Comparison of ENCODE assay signal across 27 cellular contexts in genomic region chr16:88064889-88065746, GRCh38.
DNase-seq lines count a peak whose midpoint lies in the region; ATAC-seq and TF ChIP-seq lines count a peak whose summit lies in the region.
"Had no signal": no experiment of that assay in that cellular context is flagged by ENCODE, and none has a peak within 500 bp of the region (broad histone marks: within the 10 kb centered on the region; RNA-seq: fewer than 3 reads in every experiment).

No MANE protein-coding gene starts in this region.

- H3K27ac ChIP-seq in layer of hippocampus (ENCODE audit: low read depth, low read length) (peak overlapping the region; percentile 58), brain microvascular endothelial cell (no peak overlapping the region)
- H3K27ac ChIP-seq: HL-60, SJCRH30, transverse colon had no signal

- peaks cover 0 to 5% of the 10 kb centered on the region in 2 donors for H3K36me3 Mint-ChIP-seq in activated naive CD4-positive, alpha-beta T cell treated with anti-CD3 and anti-CD28 coated beads, Interleukin-2, amount 50 U/mL, for 72 hours
- H3K36me3 Mint-ChIP-seq in brain, result peaks cover 20% of the 10 kb centered on the region
- H3K36me3 Mint-ChIP-seq in stimulated activated naive B cell treated with anti-CD40 and anti-IgM and Interleukin-4, amounts not matched to agents 10 μg/mL and 1 μg/mL and 100 μg/mL, for 72 hours, result peaks cover 42 to 52% of the 10 kb centered on the region in 2 donors

- no peak for TF ChIP-seq CTCF in brain (conservative IDR thresholded peaks at IDR 0.05)
- no peak for TF ChIP-seq CTCF in brain microvascular endothelial cell (IDR thresholded peaks at IDR 0.05; ENCODE audit: low read depth, low read length, missing control alignments)

- H3K27me3 ChIP-seq in layer of hippocampus (ENCODE audit: control insufficient read depth, insufficient read depth, low read length) (no peaks in the 10 kb centered on the region), brain microvascular endothelial cell (replicated peaks) (no peaks in the 10 kb centered on the region)
- H3K27me3 ChIP-seq: SJCRH30, transverse colon had no signal

- H3K36me3 ChIP-seq in brain microvascular endothelial cell (replicated peaks), result peaks cover 6% of the 10 kb centered on the region
- H3K36me3 ChIP-seq: SJCRH30, transverse colon had no signal

- H3K4me3 Mint-ChIP-seq in brain, result no peak overlapping the region
- no peak overlapping the region for H3K4me3 Mint-ChIP-seq in stimulated activated naive B cell treated with anti-CD40 and anti-IgM and Interleukin-4, amounts not matched to agents 10 μg/mL and 1 μg/mL and 100 μg/mL, for 72 hours
- H3K4me3 Mint-ChIP-seq: activated CD8-positive, alpha-beta T cell treated with anti-CD3 and anti-CD28 coated beads for 36 hours; activated naive CD4-positive, alpha-beta T cell treated with anti-CD3 and anti-CD28 coated beads for 36 hours; activated T-cell treated with anti-CD3 and anti-CD28 coated beads, Interleukin-2, amount 50 U/mL, for 4 hours; stimulated activated naive CD8-positive, alpha-beta T cell treated with anti-CD3 and anti-CD28 coated beads, Interleukin-15, amount 100 ng/mL, for 72 hours had no signal

- peak overlapping the region; percentile 50 to 70 for H3K27ac Mint-ChIP-seq in activated naive CD4-positive, alpha-beta T cell treated with anti-CD3 and anti-CD28 coated beads, Interleukin-2, amount 50 U/mL, for 72 hours
- H3K27ac Mint-ChIP-seq in brain, result peak overlapping the region in 4 of 5 experiments; percentile 31 to 67 (median 54)
- peak overlapping the region; percentile 88 for H3K27ac Mint-ChIP-seq in stimulated activated naive B cell treated with anti-CD40 and anti-IgM and Interleukin-4, amounts not matched to agents 10 μg/mL and 1 μg/mL and 100 μg/mL, for 72 hours
- H3K27ac Mint-ChIP-seq: activated CD8-positive, alpha-beta T cell treated with anti-CD3 and anti-CD28 coated beads for 36 hours; activated naive CD4-positive, alpha-beta T cell treated with anti-CD3 and anti-CD28 coated beads for 36 hours; stimulated activated naive CD8-positive, alpha-beta T cell treated with anti-CD3 and anti-CD28 coated beads, Interleukin-15, amount 100 ng/mL, for 72 hours had no signal

- in situ Hi-C loops in brain microvascular endothelial cell (cut with HindIII; ENCODE audit: low pct_ligation_motif_present, low sequenced_read_pairs), result no loop called here

- no peak overlapping the region for H3K4me3 ChIP-seq in brain microvascular endothelial cell (ENCODE audit: low read depth, low read length)
- H3K4me3 ChIP-seq: SJCRH30, smooth muscle cell, transverse colon had no signal

- no peak for ATAC-seq in activated naive CD4-positive, alpha-beta T cell treated with anti-CD3 and anti-CD28 coated beads, Interleukin-2, amount 50 U/mL, for 72 hours
- ATAC-seq in stimulated activated naive B cell treated with anti-CD40 and anti-IgM and Interleukin-4, amounts not matched to agents 10 μg/mL and 1 μg/mL and 100 μg/mL, for 72 hours (replicated peaks), result no peak
- ATAC-seq: activated CD8-positive, alpha-beta T cell treated with anti-CD3 and anti-CD28 coated beads for 36 hours; activated T-cell treated with anti-CD3 and anti-CD28 coated beads, Interleukin-2, amount 50 U/mL, for 4 hours; esophagus mucosa; stimulated activated naive CD8-positive, alpha-beta T cell treated with anti-CD3 and anti-CD28 coated beads, Interleukin-15, amount 100 ng/mL, for 72 hours had no signal

- H3K9me3 Mint-ChIP-seq in activated naive CD4-positive, alpha-beta T cell treated with anti-CD3 and anti-CD28 coated beads, Interleukin-2, amount 50 U/mL, for 72 hours, result no peaks in the 10 kb centered on the region
- H3K9me3 Mint-ChIP-seq in brain, result peaks cover 0 to 2% (median 0%) of the 10 kb centered on the region in 5 experiments
- peaks cover 0 to 3% of the 10 kb centered on the region in 2 donors for H3K9me3 Mint-ChIP-seq in stimulated activated naive B cell treated with anti-CD40 and anti-IgM and Interleukin-4, amounts not matched to agents 10 μg/mL and 1 μg/mL and 100 μg/mL, for 72 hours
- H3K9me3 Mint-ChIP-seq: activated CD8-positive, alpha-beta T cell treated with anti-CD3 and anti-CD28 coated beads for 36 hours; activated naive CD4-positive, alpha-beta T cell treated with anti-CD3 and anti-CD28 coated beads for 36 hours; activated T-cell treated with anti-CD3 and anti-CD28 coated beads, Interleukin-2, amount 50 U/mL, for 4 hours; stimulated activated naive CD8-positive, alpha-beta T cell treated with anti-CD3 and anti-CD28 coated beads, Interleukin-15, amount 100 ng/mL, for 72 hours had no signal

- peaks cover 34% of the 10 kb centered on the region for H3K4me1 Mint-ChIP-seq in brain
- peaks cover 34 to 37% of the 10 kb centered on the region in 2 donors for H3K4me1 Mint-ChIP-seq in stimulated activated naive B cell treated with anti-CD40 and anti-IgM and Interleukin-4, amounts not matched to agents 10 μg/mL and 1 μg/mL and 100 μg/mL, for 72 hours
- H3K4me1 Mint-ChIP-seq: stimulated activated naive CD8-positive, alpha-beta T cell treated with anti-CD3 and anti-CD28 coated beads, Interleukin-15, amount 100 ng/mL, for 72 hours had no signal

- H3K27me3 Mint-ChIP-seq in brain, result no peaks in the 10 kb centered on the region
- no peaks in the 10 kb centered on the region for H3K27me3 Mint-ChIP-seq in stimulated activated naive B cell treated with anti-CD40 and anti-IgM and Interleukin-4, amounts not matched to agents 10 μg/mL and 1 μg/mL and 100 μg/mL, for 72 hours
- H3K27me3 Mint-ChIP-seq: activated CD8-positive, alpha-beta T cell treated with anti-CD3 and anti-CD28 coated beads for 36 hours; stimulated activated naive CD8-positive, alpha-beta T cell treated with anti-CD3 and anti-CD28 coated beads, Interleukin-15, amount 100 ng/mL, for 72 hours had no signal

- no peak for DNase-seq in activated naive CD4-positive, alpha-beta T cell treated with anti-CD3 and anti-CD28 coated beads, Interleukin-2, amount 50 U/mL, for 72 hours (ENCODE audit: low spot score in 2 of 2)
- DNase-seq in activated naive CD4-positive, alpha-beta T cell (lab: John Stamatoyannopoulos, UW), result no peak
- no peak for DNase-seq in stimulated activated naive B cell treated with anti-CD40 and anti-IgM and Interleukin-4, amounts not matched to agents 10 μg/mL and 1 μg/mL and 100 μg/mL, for 72 hours
- DNase-seq in SIG-M5 treated with dmso at 0.1 percent for 504 hours (lab: John Stamatoyannopoulos, UW; ENCODE audit: unreplicated experiment) (no peak), brain microvascular endothelial cell (no peak), NCI-H345 treated with DMSO at 0.1 percent for 48 hours (lab: John Stamatoyannopoulos, UW; ENCODE audit: unreplicated experiment) (no peak)
- DNase-seq: 8988T; activated CD4-positive, CD25-positive, alpha-beta regulatory T cell treated with anti-CD3 and anti-CD28 coated beads, Interleukin-2, amount 50 U/mL, for 72 hours; activated CD8-positive, alpha-beta T cell treated with anti-CD3 and anti-CD28 coated beads for 36 hours; activated naive CD4-positive, alpha-beta T cell treated with anti-CD3 and anti-CD28 coated beads for 36 hours; activated T-cell treated with anti-CD3 and anti-CD28 coated beads, Interleukin-2, amount 50 U/mL, for 4 hours; AML-193; Caco-2; effector CD4-positive, alpha-beta T cell; NCI-H1105; NCI-H2029 treated with DMSO at 0.1 percent for 48 hours; NCI-H446; SJCRH30; stimulated activated CD4-positive, alpha-beta T cell treated with anti-CD3 and anti-CD28 coated beads, Interleukin-4, amount 100 ng/mL, for 1 hour; stimulated activated naive CD8-positive, alpha-beta T cell treated with anti-CD3 and anti-CD28 coated beads, Interleukin-15, amount 100 ng/mL, for 72 hours; T-helper 1 cell; transverse colon had no signal
